In the genomic region with DNA sequence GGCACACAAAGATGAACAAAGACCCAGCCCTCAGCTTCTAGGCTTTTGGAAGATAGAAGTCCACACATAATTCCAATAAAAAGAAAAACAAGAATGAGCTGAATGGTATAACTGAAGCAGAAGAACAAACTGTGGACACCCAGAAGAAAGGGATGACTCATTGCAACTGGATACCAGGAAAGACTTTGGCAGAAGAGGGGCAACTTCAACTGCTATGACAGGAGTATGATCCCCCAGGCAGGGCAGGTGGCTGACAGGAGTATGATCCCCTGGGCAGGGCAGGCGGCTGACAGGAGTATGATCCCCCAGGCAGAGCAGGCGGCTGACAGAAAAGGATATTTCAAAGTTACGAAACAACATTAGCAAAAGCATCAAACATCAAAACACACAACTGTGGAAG, we compare ENCODE assay signal across 24 cellular contexts.
"Had no signal": no experiment of that assay in that cellular context is flagged by ENCODE, and none has a peak within 500 bp of the region (broad histone marks: within the 10 kb centered on the region; RNA-seq: fewer than 3 reads in every experiment).

No MANE protein-coding gene starts in this region.

- H3K4me1 Mint-ChIP-seq: mesothelial cell of epicardium; naive thymus-derived CD4-positive, alpha-beta T cell; nephron; stimulated activated effector memory CD8-positive, alpha-beta T cell treated with anti-CD3 and anti-CD28 coated beads, Interleukin-12 subunit alpha, Interleukin-12 subunit beta, amount 100 ng/mL, for 72 hours had no signal

- H3K27me3 Mint-ChIP-seq: progenitor cell of endocrine pancreas had no signal

- DNase-seq: dorsolateral prefrontal cortex; effector CD4-positive, alpha-beta T cell; glutamatergic neuron; heart right ventricle; hippocampal formation; left cardiac atrium; left lung; mesenchymal stem cell; mucosa of descending colon; naive thymus-derived CD4-positive, alpha-beta T cell; right lobe of liver; stimulated activated CD4-positive, alpha-beta T cell treated with anti-CD3 and anti-CD28 coated beads, Interleukin-12 subunit alpha, Interleukin-12 subunit beta, amount 100 ng/mL, for 4 hours; stimulated activated CD4-positive, alpha-beta T cell treated with anti-CD3 and anti-CD28 coated beads, Interleukin-1b, Interleukin-23, amount 100 ng/mL, for 48 hours; stimulated activated CD4-positive, alpha-beta T cell treated with anti-CD3 and anti-CD28 coated beads, Interleukin-4, amount 100 ng/mL, for 24 hours; stimulated activated naive CD4-positive, alpha-beta T cell treated with Interleukin-2 at 50 U/mL for 16 hours; stomach; testis; upper lobe of right lung; uterus had no signal

- H3K9me3 Mint-ChIP-seq: mesothelial cell of epicardium, nephron had no signal

- H3K27ac Mint-ChIP-seq: mesothelial cell of epicardium; naive thymus-derived CD4-positive, alpha-beta T cell; nephron; neural progenitor cell; progenitor cell of endocrine pancreas; stimulated activated effector memory CD8-positive, alpha-beta T cell treated with anti-CD3 and anti-CD28 coated beads, Interleukin-12 subunit alpha, Interleukin-12 subunit beta, amount 100 ng/mL, for 72 hours had no signal

- H3K4me3 Mint-ChIP-seq: mesothelial cell of epicardium; naive thymus-derived CD4-positive, alpha-beta T cell; nephron; neural progenitor cell; stimulated activated effector memory CD8-positive, alpha-beta T cell treated with anti-CD3 and anti-CD28 coated beads, Interleukin-12 subunit alpha, Interleukin-12 subunit beta, amount 100 ng/mL, for 72 hours had no signal

- H3K36me3 Mint-ChIP-seq: mesothelial cell of epicardium; naive thymus-derived CD4-positive, alpha-beta T cell; neural progenitor cell; stimulated activated effector memory CD8-positive, alpha-beta T cell treated with anti-CD3 and anti-CD28 coated beads, Interleukin-12 subunit alpha, Interleukin-12 subunit beta, amount 100 ng/mL, for 72 hours had no signal
